In genomic region chr10:5632430-5632829, GRCh38 we compare ENCODE assay signal across 13 cellular contexts. TPM values are rescaled to one million over a fixed set of nuclear protein-coding genes. Genes with fewer than 3 reads are reported as not detected.
DNase-seq lines count a peak whose midpoint lies in the region; ATAC-seq and TF ChIP-seq lines count a peak whose summit lies in the region.
"Had no signal": no experiment of that assay in that cellular context is flagged by ENCODE, and none has a peak within 500 bp of the region (broad histone marks: within the 10 kb centered on the region; RNA-seq: fewer than 3 reads in every experiment).

No MANE protein-coding gene starts in this region.

- peaks cover 60% of the 10 kb centered on the region for H3K4me1 Mint-ChIP-seq in mesothelial cell of epicardium

- no peaks in the 10 kb centered on the region for H3K9me3 Mint-ChIP-seq in mesothelial cell of epicardium
- H3K9me3 Mint-ChIP-seq: stimulated activated naive CD8-positive, alpha-beta T cell treated with anti-CD3 and anti-CD28 coated beads, Interleukin-15, Interleukin-2, amounts not matched to agents 100 ng/mL and 50 ng/mL, for 24 hours had no signal

- peak overlapping the region in 7 of 12 donors; percentile 4 to 32 (median 18) for H3K27ac ChIP-seq in heart left ventricle
- peak overlapping the region; percentile 43 to 57 (median 51) for H3K27ac ChIP-seq in esophagus muscularis mucosa (replicated peaks in 1 of 4)
- H3K27ac ChIP-seq: epithelial cell of prostate, SJSA1 had no signal

- H3K36me3 ChIP-seq in heart left ventricle (no peaks in the 10 kb centered on the region), esophagus muscularis mucosa (no peaks in the 10 kb centered on the region)
- H3K36me3 ChIP-seq: SJSA1 had no signal

- H3K4me1 ChIP-seq in heart left ventricle, result peaks cover 0 to 34% (median 18%) of the 10 kb centered on the region in 12 donors
- peaks cover 24 to 51% (median 47%) of the 10 kb centered on the region in 4 donors for H3K4me1 ChIP-seq in esophagus muscularis mucosa

- H3K27me3 ChIP-seq in heart left ventricle, result no peaks in the 10 kb centered on the region
- no peaks in the 10 kb centered on the region for H3K27me3 ChIP-seq in esophagus muscularis mucosa
- H3K27me3 ChIP-seq: SJSA1 had no signal

- intact Hi-C loops in heart left ventricle (cut with DNase I) (loop anchor here in 4 of 10 donors (2.0 to 10.0 kb wide), 3 partner anchors 240 to 242 kb away; no protein-coding TSS in a partner anchor), Right ventricle myocardium inferior (cut with DNase I) (loop anchor here (5.0 kb wide), 1 partner anchor 35 kb away; the partner anchor contains the start of gene ASB13), esophagus muscularis mucosa (cut with DNase I) (loop anchor here (10.0 kb wide), 1 partner anchor 242 kb away; no protein-coding TSS in a partner anchor)

- TF ChIP-seq POLR2A in heart left ventricle (IDR thresholded peaks at IDR 0.05) (no peak), esophagus muscularis mucosa (IDR thresholded peaks at IDR 0.05; ENCODE audit: low read depth) (no peak)

- H3K4me3 ChIP-seq in heart left ventricle (no peak overlapping the region), esophagus muscularis mucosa (no peak overlapping the region)
- H3K4me3 ChIP-seq: SJSA1 had no signal

- DNase-seq in heart left ventricle (no peak), Right ventricle myocardium inferior (ENCODE audit: missing footprints) (no peak), esophagus muscularis mucosa (ENCODE audit: extremely low spot score) (no peak), mesothelial cell of epicardium (ENCODE audit: low spot score in 2 of 2, unreplicated experiment in 2 of 2) (no peak), MV-4-11 (lab: John Stamatoyannopoulos, UW) (no peak), H4 (ENCODE audit: low spot score) (no peak)
- DNase-seq: activated T-cell treated with anti-CD3 and anti-CD28 coated beads, Interleukin-2, amount 50 U/mL, for 48 hours; DND-41 had no signal

- peak in 2 of 4 donors; percentile 15 to 52 for ATAC-seq in heart left ventricle
- ATAC-seq in Right ventricle myocardium inferior, result no peak
- ATAC-seq in GM21529 (IDR thresholded peaks at IDR 0.05; ENCODE audit: unreplicated experiment), result no peak
- ATAC-seq in HG03342 (IDR thresholded peaks at IDR 0.05; ENCODE audit: unreplicated experiment), result no peak

- peaks cover under 1% of the 10 kb centered on the region for H3K36me3 Mint-ChIP-seq in mesothelial cell of epicardium

- no peaks in the 10 kb centered on the region for H3K27me3 Mint-ChIP-seq in mesothelial cell of epicardium (ENCODE audit: low read depth)

- H3K9me3 ChIP-seq in heart left ventricle (no peaks in the 10 kb centered on the region), esophagus muscularis mucosa (no peaks in the 10 kb centered on the region)
- H3K9me3 ChIP-seq: SJSA1 had no signal

- 52 to 67% (median 62%) methylated on average over 5 of the region's 5 CpGs for WGBS in heart left ventricle, 4 donors
- WGBS in esophagus muscularis mucosa, result 29% methylated on average over 5 of the region's 5 CpGs

- H3K4me3 Mint-ChIP-seq in mesothelial cell of epicardium, result no peak overlapping the region
- H3K4me3 Mint-ChIP-seq: stimulated activated naive CD8-positive, alpha-beta T cell treated with anti-CD3 and anti-CD28 coated beads, Interleukin-15, Interleukin-2, amounts not matched to agents 100 ng/mL and 50 ng/mL, for 24 hours had no signal

- peak overlapping the region; percentile 94 for H3K27ac Mint-ChIP-seq in mesothelial cell of epicardium
- H3K27ac Mint-ChIP-seq: stimulated activated naive CD8-positive, alpha-beta T cell treated with anti-CD3 and anti-CD28 coated beads, Interleukin-15, Interleukin-2, amounts not matched to agents 100 ng/mL and 50 ng/mL, for 24 hours had no signal

- TF ChIP-seq CTCF in heart left ventricle (IDR thresholded peaks at IDR 0.05), result no peak
- no peak for TF ChIP-seq CTCF in esophagus muscularis mucosa (IDR thresholded peaks at IDR 0.05)
- no peak for TF ChIP-seq CTCF in mesothelial cell of epicardium (IDR thresholded peaks at IDR 0.05; ENCODE audit: unreplicated experiment)

- no peak for TF ChIP-seq EP300 in esophagus muscularis mucosa (IDR thresholded peaks at IDR 0.05)

RNA-seq across cellular contexts. Expression of gene ASB13, which starts 34.0 kb away (rescaled TPM):
- 10 to 100 TPM; 12.0 to 18.6 (median 13.3) TPM for total RNA-seq in heart left ventricle
- 10 to 100 TPM in 1 of 2 donors, 1 to 10 TPM in 1; 9.9 to 11.2 TPM for polyA plus RNA-seq in heart left ventricle
- total RNA-seq in Right ventricle myocardium inferior, result 15.4 TPM
- total RNA-seq in esophagus muscularis mucosa, result 10 to 100 TPM; 15.4 to 24.0 (median 17.4) TPM
- 26.3 to 28.5 TPM (median 28.0 TPM) in 3 replicates for total RNA-seq in mesothelial cell of epicardium
- total RNA-seq in H4 (2014; rRNA removed; shearing (Covaris generic)), result 9.1 and 11.3 TPM in 2 replicates

RNA-seq across cellular contexts. Expression of gene TASOR2, which starts 52.2 kb away (rescaled TPM):
- 10 to 100 TPM; 28.7 to 47.2 (median 35.5) TPM for total RNA-seq in heart left ventricle
- 10 to 100 TPM in 1 of 2 donors, 1 to 10 TPM in 1; 9.6 to 16.9 TPM for polyA plus RNA-seq in heart left ventricle
- total RNA-seq in Right ventricle myocardium inferior, result 36.7 TPM
- 10 to 100 TPM; 56.9 to 66.3 (median 63.9) TPM for total RNA-seq in esophagus muscularis mucosa
- 75.2 to 90.1 TPM (median 80.3 TPM) in 3 replicates for total RNA-seq in mesothelial cell of epicardium
- total RNA-seq in H4 (2014; rRNA removed; shearing (Covaris generic)), result 25.2 and 42.4 TPM in 2 replicates
